ENCODE assay signal across 8 cellular contexts in genomic region chr10:102451105-102451969, GRCh38. TPM values are rescaled to one million over a fixed set of nuclear protein-coding genes. Genes with fewer than 3 reads are reported as not detected.
A peak's percentile ranks its signal among the peaks of the same experiment; 100 is the strongest.
DNase-seq lines count a peak whose midpoint lies in the region; ATAC-seq lines count a peak whose summit lies in the region.

C10orf95 (minus strand) TSS chr10:102451543; CDS start chr10:102451093, 450 bp downstream.

- ATAC-seq in activated T-helper 17 cell treated with anti-CD3 and anti-CD28 coated beads, Interleukin-2, amount 50 U/mL, for 72 hours (replicated peaks): no peak
- no peak for ATAC-seq in stimulated activated naive CD8-positive, alpha-beta T cell treated with anti-CD3 and anti-CD28 coated beads, Interleukin-15, amount 100 ng/mL, for 72 hours
- no peak for ATAC-seq in sciatic nerve
- ATAC-seq in GM18861 (IDR thresholded peaks at IDR 0.05; ENCODE audit: unreplicated experiment): no peak

- no peaks in the 10 kb centered on the region for H3K27me3 Mint-ChIP-seq in activated T-helper 17 cell treated with anti-CD3 and anti-CD28 coated beads, Interleukin-2, amount 50 U/mL, for 72 hours
- no peaks in the 10 kb centered on the region for H3K27me3 Mint-ChIP-seq in stimulated activated naive CD8-positive, alpha-beta T cell treated with anti-CD3 and anti-CD28 coated beads, Interleukin-15, amount 100 ng/mL, for 72 hours

- intact Hi-C loops in sciatic nerve (cut with DNase I): no loop called here

- H3K4me1 Mint-ChIP-seq in activated T-helper 17 cell treated with anti-CD3 and anti-CD28 coated beads, Interleukin-2, amount 50 U/mL, for 72 hours: peaks cover 12% of the 10 kb centered on the region
- peaks cover 54% of the 10 kb centered on the region for H3K4me1 Mint-ChIP-seq in stimulated activated naive CD8-positive, alpha-beta T cell treated with anti-CD3 and anti-CD28 coated beads, Interleukin-15, amount 100 ng/mL, for 72 hours

- H3K9me3 Mint-ChIP-seq in activated T-helper 17 cell treated with anti-CD3 and anti-CD28 coated beads, Interleukin-2, amount 50 U/mL, for 72 hours: no peaks in the 10 kb centered on the region
- no peaks in the 10 kb centered on the region for H3K9me3 Mint-ChIP-seq in stimulated activated naive CD8-positive, alpha-beta T cell treated with anti-CD3 and anti-CD28 coated beads, Interleukin-15, amount 100 ng/mL, for 72 hours

- peaks cover 60% of the 10 kb centered on the region for H3K36me3 Mint-ChIP-seq in activated T-helper 17 cell treated with anti-CD3 and anti-CD28 coated beads, Interleukin-2, amount 50 U/mL, for 72 hours (ENCODE audit: low read depth)

- DNase-seq in stimulated activated CD4-positive, alpha-beta T cell treated with anti-CD3 and anti-CD28 coated beads, Interleukin-4, amount 100 ng/mL, for 1 hour: peak; percentile 9
- no peak for DNase-seq in stimulated activated CD4-positive, alpha-beta T cell treated with anti-CD3 and anti-CD28 coated beads, Interleukin-4, amount 100 ng/mL, for 4 hours
- DNase-seq in inferior parietal cortex (ENCODE audit: extremely low spot score) (peak; percentile 9), sciatic nerve (ENCODE audit: low spot score) (no peak), COLO829 (ENCODE audit: low spot score) (no peak)
- DNase-seq in stimulated activated naive CD8-positive, alpha-beta T cell treated with anti-CD3 and anti-CD28 coated beads, Interleukin-15, amount 100 ng/mL, for 72 hours: no peak

- peak within 1 kb of the TSS; percentile 84 for H3K4me3 Mint-ChIP-seq in activated T-helper 17 cell treated with anti-CD3 and anti-CD28 coated beads, Interleukin-2, amount 50 U/mL, for 72 hours
- H3K4me3 Mint-ChIP-seq in stimulated activated naive CD8-positive, alpha-beta T cell treated with anti-CD3 and anti-CD28 coated beads, Interleukin-15, amount 100 ng/mL, for 72 hours: peak within 1 kb of the TSS; percentile 96 to 97

- H3K27ac Mint-ChIP-seq in activated T-helper 17 cell treated with anti-CD3 and anti-CD28 coated beads, Interleukin-2, amount 50 U/mL, for 72 hours: peak within 1 kb of the TSS; percentile 93
- peak within 1 kb of the TSS; percentile 86 to 98 for H3K27ac Mint-ChIP-seq in stimulated activated naive CD8-positive, alpha-beta T cell treated with anti-CD3 and anti-CD28 coated beads, Interleukin-15, amount 100 ng/mL, for 72 hours

RNA-seq across cellular contexts. Expression of gene C10orf95, which starts in this region (rescaled TPM):
- total RNA-seq in activated T-helper 17 cell treated with anti-CD3 and anti-CD28 coated beads, Interleukin-2, amount 50 U/mL, for 72 hours: under 1 TPM; 0.29 to 0.39 TPM
- total RNA-seq in sciatic nerve: not detected

Comparison
In these comparisons a context has a peak if more than half of its experiments do, and no peak if none do; other contexts are left out.
1. DNase-seq: peak in stimulated activated CD4-positive, alpha-beta T cell treated with anti-CD3 and anti-CD28 coated beads, Interleukin-4, amount 100 ng/mL, for 1 hour (single experiment) and inferior parietal cortex (single experiment); none in stimulated activated CD4-positive, alpha-beta T cell treated with anti-CD3 and anti-CD28 coated beads, Interleukin-4, amount 100 ng/mL, for 4 hours (0 of 2), stimulated activated naive CD8-positive, alpha-beta T cell treated with anti-CD3 and anti-CD28 coated beads, Interleukin-15, amount 100 ng/mL, for 72 hours (0 of 2), sciatic nerve (single experiment) and COLO829 (single experiment).